ENCODE assay signal across 12 cellular contexts in the genomic region with DNA sequence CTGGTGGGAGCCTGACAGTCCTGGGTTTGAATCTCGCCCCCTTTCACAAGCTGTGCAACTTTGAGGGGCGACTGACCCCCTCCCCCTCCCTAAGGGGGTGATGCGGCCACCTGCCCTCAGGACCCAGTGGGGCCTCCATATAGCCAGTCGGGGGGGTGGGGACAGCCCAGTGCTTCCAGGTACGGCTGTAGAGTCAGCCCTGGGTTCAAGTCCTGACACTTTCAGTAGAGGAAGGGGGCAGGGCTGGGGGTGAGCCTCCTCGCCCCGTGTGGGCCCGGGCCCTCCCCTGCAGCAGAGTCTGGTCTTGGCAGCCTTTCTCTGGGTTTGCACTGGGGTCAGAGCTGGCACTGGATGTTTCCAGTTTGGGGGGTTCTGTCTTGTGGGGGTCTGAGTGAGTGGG.
"Had no signal": no experiment of that assay in that cellular context is flagged by ENCODE, and none has a peak within 500 bp of the region (broad histone marks: within the 10 kb centered on the region; RNA-seq: fewer than 3 reads in every experiment).

No MANE protein-coding gene starts in this region.

- H3K36me3 ChIP-seq: tibial nerve had no signal

- H3K27me3 ChIP-seq: tibial nerve had no signal

- H3K4me3 ChIP-seq: tibial nerve had no signal

- ATAC-seq: esophagus mucosa; naive thymus-derived CD8-positive, alpha-beta T cell had no signal

- H3K9me3 ChIP-seq: tibial nerve had no signal

- FAIRE-seq: bronchial epithelial cell had no signal

- H3K27ac ChIP-seq: tibial nerve had no signal

- DNase-seq: activated CD4-positive, alpha-beta T cell treated with anti-CD3 and anti-CD28 coated beads, Interleukin-2, amount 50 U/mL, for 1 hour; activated CD8-positive, alpha-beta memory T cell treated with anti-CD3 and anti-CD28 coated beads for 24 hours; activated naive CD8-positive, alpha-beta T cell treated with anti-CD3 and anti-CD28 coated beads, Interleukin-2, amount 10 ng/mL, durations not matched to agents 7 days and 5 days; hypothalamus; nucleus accumbens; stimulated activated CD4-positive, alpha-beta T cell treated with anti-CD3 and anti-CD28 coated beads, Interleukin-4, amount 100 ng/mL, for 24 hours; stimulated activated naive CD4-positive, alpha-beta T cell; T-helper 9 cell had no signal
